28 cellular contexts compared by ENCODE assay signal in the genomic region with DNA sequence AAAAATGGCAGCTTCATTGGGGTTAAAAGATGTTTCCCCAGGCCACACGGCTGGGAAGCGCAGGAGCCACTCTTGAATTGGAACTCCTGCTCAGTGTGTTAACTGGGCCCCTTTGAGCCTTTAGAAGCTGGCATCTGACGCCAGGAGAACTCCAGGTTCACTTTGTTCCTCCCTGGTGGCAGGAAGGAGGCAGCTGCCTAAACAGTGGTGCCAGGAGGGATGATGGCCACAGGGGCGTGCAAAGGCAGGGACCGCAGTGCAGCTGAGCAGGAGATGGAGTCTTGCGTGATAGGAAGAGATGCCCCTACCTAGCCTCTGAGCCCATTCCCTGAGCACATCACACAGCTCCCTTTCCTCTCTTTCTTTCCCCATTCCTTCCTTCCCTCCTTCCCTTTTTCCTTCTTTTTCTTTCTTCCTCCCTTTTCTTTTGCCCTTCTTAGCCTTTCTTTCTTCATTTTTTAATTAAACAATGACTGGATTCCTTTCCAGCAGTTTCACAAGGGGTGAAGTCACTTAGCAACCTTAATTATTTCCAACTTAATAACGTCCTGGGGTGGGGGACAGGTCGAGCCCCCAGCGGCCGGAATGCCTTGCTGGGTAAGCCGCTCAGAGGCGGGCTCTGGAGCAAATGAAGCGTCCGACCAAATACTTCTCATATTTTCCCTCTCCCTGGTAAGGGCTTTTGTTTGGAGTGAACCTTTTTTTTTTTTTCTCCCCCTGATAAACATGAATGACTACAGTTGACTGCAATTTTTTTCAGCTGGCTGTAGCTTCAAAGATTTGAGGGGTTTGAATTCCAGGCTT. TPM values are rescaled to one million over a fixed set of nuclear protein-coding genes. Genes with fewer than 3 reads are reported as not detected.
A peak's percentile ranks its signal among the peaks of the same experiment; 100 is the strongest.
DNase-seq lines count a peak whose midpoint lies in the region; ATAC-seq, FAIRE-seq and TF ChIP-seq lines count a peak whose summit lies in the region.
"Had no signal": no experiment of that assay in that cellular context is flagged by ENCODE, and none has a peak within 500 bp of the region (broad histone marks: within the 10 kb centered on the region; RNA-seq: fewer than 3 reads in every experiment).

No MANE protein-coding gene starts in this region.

- DNase-seq in DMS79 treated with DMSO at 0.1 percent for 48 hours (lab: John Stamatoyannopoulos, UW) (peak; percentile 42), astrocyte (ENCODE audit: low read depth) (no peak), retina (peak; percentile 58), OCI-LY7 (ENCODE audit: low spot score) (no peak), pons (ENCODE audit: low spot score) (no peak), pancreas (no peak)
- DNase-seq in effector memory CD4-positive, alpha-beta T cell, result no peak
- DNase-seq: activated B cell treated with CpG ODN at 0.5 μM for 24 hours; central memory CD4-positive, alpha-beta T cell; COR-L47; dorsolateral prefrontal cortex; IMR-90; left ventricle myocardium inferior; naive thymus-derived CD4-positive, alpha-beta T cell; NCI-H1105 treated with DMSO at 0.1 percent for 48 hours; NCI-H2029 treated with DMSO at 0.1 percent for 48 hours; NCI-H82 had no signal

- CTCF ChIA-PET in OCI-LY7 (lab: Charles Lee; ENCODE audit: unreplicated experiment), result no interaction called here

- H3K9me3 ChIP-seq in astrocyte (ENCODE audit: insufficient read depth, low read depth, low read length), result no peaks in the 10 kb centered on the region
- H3K9me3 ChIP-seq in OCI-LY7 (ENCODE audit: low read length), result no peaks in the 10 kb centered on the region
- no peaks in the 10 kb centered on the region for H3K9me3 ChIP-seq in effector memory CD4-positive, alpha-beta T cell (ENCODE audit: control insufficient read depth, low read length)
- no peaks in the 10 kb centered on the region for H3K9me3 ChIP-seq in pancreas
- H3K9me3 ChIP-seq: BLaER1, left ventricle myocardium inferior, prostate gland had no signal

- no peak overlapping the region for H3K4me3 Mint-ChIP-seq in astrocyte (ENCODE audit: unreplicated experiment)
- H3K4me3 Mint-ChIP-seq: activated B cell treated with CpG ODN at 0.5 μM for 24 hours; activated T-helper 17 cell treated with anti-CD3 and anti-CD28 coated beads, Interleukin-2, amount 50 U/mL, for 72 hours had no signal

- H4K20me1 ChIP-seq in astrocyte (ENCODE audit: insufficient read depth, low read length) (no peaks in the 10 kb centered on the region), OCI-LY7 (ENCODE audit: insufficient read depth, low read length) (no peaks in the 10 kb centered on the region)
- H4K20me1 ChIP-seq: BLaER1 had no signal

- FAIRE-seq in astrocyte (lab: Jason Lieb, UNC) (no peak), pancreas (lab: Jason Lieb, UNC) (no peak)
- FAIRE-seq: GM19239 had no signal

- no peak for ATAC-seq in pancreas
- ATAC-seq: activated naive CD4-positive, alpha-beta T cell treated with anti-CD3 and anti-CD28 coated beads, Interleukin-2, amount 50 U/mL, for 72 hours; activated T-helper 17 cell treated with anti-CD3 and anti-CD28 coated beads, Interleukin-2, amount 50 U/mL, for 72 hours; HCT116; naive thymus-derived CD4-positive, alpha-beta T cell; Right ventricle myocardium inferior had no signal

- intact Hi-C loops in OCI-LY7 (cut with micrococcal nuclease; ENCODE audit: unreplicated experiment) (no loop called here), pancreas (cut with DNase I) (no loop called here)

- peaks cover 8% of the 10 kb centered on the region for H3K4me1 ChIP-seq in astrocyte (ENCODE audit: insufficient read depth, low read length)
- peaks cover 96% of the 10 kb centered on the region for H3K4me1 ChIP-seq in OCI-LY7 (ENCODE audit: insufficient read depth, low read length, poor library complexity, severe bottlenecking)
- H3K4me1 ChIP-seq in effector memory CD4-positive, alpha-beta T cell (ENCODE audit: control insufficient read depth, insufficient read depth, low read length, poor library complexity, severe bottlenecking), result no peaks in the 10 kb centered on the region
- no peaks in the 10 kb centered on the region for H3K4me1 ChIP-seq in pancreas

- peaks cover 32% of the 10 kb centered on the region for H3K4me1 Mint-ChIP-seq in astrocyte (ENCODE audit: low read depth, unreplicated experiment)
- H3K4me1 Mint-ChIP-seq: activated B cell treated with CpG ODN at 0.5 μM for 24 hours; activated T-helper 17 cell treated with anti-CD3 and anti-CD28 coated beads, Interleukin-2, amount 50 U/mL, for 72 hours had no signal

- 31 to 43% methylated on average over 14 of the region's 14 CpGs for WGBS in pancreas, 2 donors

- H3K4me3 ChIP-seq in astrocyte (ENCODE audit: insufficient read depth, low read depth, low read length) (no peak overlapping the region), OCI-LY7 (ENCODE audit: low read depth, low read length, poor library complexity, severe bottlenecking) (no peak overlapping the region), pancreas (no peak overlapping the region)
- H3K4me3 ChIP-seq in effector memory CD4-positive, alpha-beta T cell (ENCODE audit: insufficient read depth, low read depth, low read length, poor library complexity, severe bottlenecking), result no peak overlapping the region
- H3K4me3 ChIP-seq: BLaER1, dorsolateral prefrontal cortex, left ventricle myocardium inferior, prostate gland had no signal

- H3K36me3 ChIP-seq in astrocyte (ENCODE audit: insufficient read depth, low read length), result no peaks in the 10 kb centered on the region
- H3K36me3 ChIP-seq in OCI-LY7 (ENCODE audit: insufficient read depth, low read length), result no peaks in the 10 kb centered on the region
- no peaks in the 10 kb centered on the region for H3K36me3 ChIP-seq in effector memory CD4-positive, alpha-beta T cell (ENCODE audit: control insufficient read depth, insufficient read depth, low read length)
- H3K36me3 ChIP-seq in pancreas, result no peaks in the 10 kb centered on the region
- H3K36me3 ChIP-seq: BLaER1, left ventricle myocardium inferior, prostate gland had no signal

- H3K79me2 ChIP-seq in astrocyte (ENCODE audit: insufficient read depth, low read length), result no peaks in the 10 kb centered on the region
- H3K79me2 ChIP-seq in OCI-LY7 (ENCODE audit: insufficient read depth, low read depth, low read length), result no peaks in the 10 kb centered on the region

- H3K27ac Mint-ChIP-seq in astrocyte (ENCODE audit: unreplicated experiment), result peak overlapping the region; percentile 36
- H3K27ac Mint-ChIP-seq: activated B cell treated with CpG ODN at 0.5 μM for 24 hours; activated naive CD4-positive, alpha-beta T cell treated with anti-CD3 and anti-CD28 coated beads, Interleukin-2, amount 50 U/mL, for 72 hours; activated T-helper 17 cell treated with anti-CD3 and anti-CD28 coated beads, Interleukin-2, amount 50 U/mL, for 72 hours; naive thymus-derived CD4-positive, alpha-beta T cell had no signal

- H2AFZ ChIP-seq in astrocyte (ENCODE audit: low read depth, low read length) (no peak overlapping the region), OCI-LY7 (ENCODE audit: low read length) (no peak overlapping the region)

- H3K27ac ChIP-seq in astrocyte (ENCODE audit: low read depth, low read length) (no peak overlapping the region), layer of hippocampus (ENCODE audit: low read depth, low read length) (peak overlapping the region; percentile 43), OCI-LY7 (ENCODE audit: low read depth, low read length, poor library complexity, severe bottlenecking) (no peak overlapping the region), pancreas (no peak overlapping the region)
- H3K27ac ChIP-seq in effector memory CD4-positive, alpha-beta T cell (ENCODE audit: insufficient read depth, low read length, poor library complexity, severe bottlenecking), result no peak overlapping the region
- H3K27ac ChIP-seq: BLaER1, epithelial cell of prostate, HL-60, left ventricle myocardium inferior, prostate gland had no signal

- no peaks in the 10 kb centered on the region for H3K9me2 ChIP-seq in OCI-LY7 (ENCODE audit: insufficient read depth, low read length)

- no peaks in the 10 kb centered on the region for H3K36me3 Mint-ChIP-seq in astrocyte (ENCODE audit: low read depth, unreplicated experiment)
- H3K36me3 Mint-ChIP-seq: activated naive CD4-positive, alpha-beta T cell treated with anti-CD3 and anti-CD28 coated beads, Interleukin-2, amount 50 U/mL, for 72 hours; naive thymus-derived CD4-positive, alpha-beta T cell had no signal

- H3K27me3 Mint-ChIP-seq in astrocyte (ENCODE audit: low read depth, unreplicated experiment), result peaks cover 11% of the 10 kb centered on the region

- H3K9me3 Mint-ChIP-seq in astrocyte (ENCODE audit: unreplicated experiment), result no peaks in the 10 kb centered on the region
- H3K9me3 Mint-ChIP-seq: activated B cell treated with CpG ODN at 0.5 μM for 24 hours; activated naive CD4-positive, alpha-beta T cell treated with anti-CD3 and anti-CD28 coated beads, Interleukin-2, amount 50 U/mL, for 72 hours; activated T-helper 17 cell treated with anti-CD3 and anti-CD28 coated beads, Interleukin-2, amount 50 U/mL, for 72 hours had no signal

- POLR2A ChIA-PET in OCI-LY7 (lab: Charles Lee), result interaction anchor here (0.6 kb wide), 1 partner anchor 32 kb away, joined by 6 read pairs; no protein-coding TSS in a partner anchor

- H3K27me3 ChIP-seq in astrocyte (ENCODE audit: insufficient read depth, low read length) (peaks cover 61% of the 10 kb centered on the region), layer of hippocampus (ENCODE audit: control insufficient read depth, insufficient read depth, low read length) (no peaks in the 10 kb centered on the region), pancreas (peaks cover 0 to 30% (median 4%) of the 10 kb centered on the region in 4 donors)
- H3K27me3 ChIP-seq in effector memory CD4-positive, alpha-beta T cell (replicated peaks; ENCODE audit: control insufficient read depth, insufficient read depth, low read length, poor library complexity, severe bottlenecking), result peaks cover 3% of the 10 kb centered on the region
- H3K27me3 ChIP-seq: BLaER1 had no signal

- H3K4me2 ChIP-seq in astrocyte (ENCODE audit: low read length) (peak overlapping the region; percentile 12), OCI-LY7 (ENCODE audit: low read length) (no peak overlapping the region)
- H3K4me2 ChIP-seq: BLaER1 had no signal

- BruUV-seq in OCI-LY7 (replicated peaks; lab: Mats Ljungman, UMichigan), result no TSS peak

- no peak overlapping the region for H3K9ac ChIP-seq in astrocyte (ENCODE audit: low read length)
- H3K9ac ChIP-seq: BLaER1 had no signal

- TF ChIP-seq CTCF in astrocyte (IDR thresholded peaks at IDR 0.05; ENCODE audit: insufficient read depth, low read depth, low read length) (no peak), OCI-LY7 (conservative IDR thresholded peaks at IDR 0.05; ENCODE audit: low read length) (no peak), pancreas (IDR thresholded peaks at IDR 0.05) (no peak)

RNA-seq across cellular contexts. Expression of gene BMP7, which starts 20.8 kb away (rescaled TPM):
- 12.3 and 15.3 TPM in 2 replicates for total RNA-seq in astrocyte
- 72.2 and 94.2 TPM in 2 replicates for total RNA-seq in OCI-LY7 (2014; rRNA removed; shearing (Covaris generic))
- 2.2 and 3.7 TPM in 2 replicates for total RNA-seq in OCI-LY7 (2022)
- 1 to 10 TPM in 1 of 6 donors, under 1 TPM in 5; 0.12 to 2.5 (median 0.39) TPM for total RNA-seq in pancreas
- under 1 TPM in 1 of 2 donors, not detected in 1; 0.33 TPM for polyA plus RNA-seq in pancreas
- total RNA-seq: activated B cell treated with CpG ODN at 0.5 μM for 24 hours; activated naive CD4-positive, alpha-beta T cell treated with anti-CD3 and anti-CD28 coated beads, Interleukin-2, amount 50 U/mL, for 72 hours; activated T-helper 17 cell treated with anti-CD3 and anti-CD28 coated beads, Interleukin-2, amount 50 U/mL, for 72 hours; IMR-90; naive thymus-derived CD4-positive, alpha-beta T cell had no signal
- polyA plus RNA-seq: IMR-90; naive thymus-derived CD4-positive, alpha-beta T cell had no signal

RNA-seq across cellular contexts. Expression of gene SPO11, which starts 42.4 kb away (rescaled TPM):
- total RNA-seq in astrocyte (not detected in 2 replicates), OCI-LY7 (2022) (not detected in 2 replicates), pancreas (not detected)
- total RNA-seq in OCI-LY7 (2014; rRNA removed; shearing (Covaris generic)), result not detected in 2 replicates
- polyA plus RNA-seq in pancreas, result not detected
- total RNA-seq: activated B cell treated with CpG ODN at 0.5 μM for 24 hours; activated naive CD4-positive, alpha-beta T cell treated with anti-CD3 and anti-CD28 coated beads, Interleukin-2, amount 50 U/mL, for 72 hours; activated T-helper 17 cell treated with anti-CD3 and anti-CD28 coated beads, Interleukin-2, amount 50 U/mL, for 72 hours; Daoy; dorsolateral prefrontal cortex; IMR-90; left ventricle myocardium inferior; naive thymus-derived CD4-positive, alpha-beta T cell; Right ventricle myocardium inferior had no signal
- polyA plus RNA-seq: IMR-90; naive thymus-derived CD4-positive, alpha-beta T cell had no signal

Comparison
In these comparisons a context has a peak if more than half of its experiments do, and no peak if none do; other contexts are left out.
1. DNase-seq: peak in DMS79 treated with DMSO at 0.1 percent for 48 hours (single experiment) and retina (single experiment); none in astrocyte (single experiment), OCI-LY7 (single experiment), pons (single experiment), effector memory CD4-positive, alpha-beta T cell (0 of 3) and pancreas (0 of 6).